Comparison of ENCODE assay signal across 1 cellular context in the genomic region with DNA sequence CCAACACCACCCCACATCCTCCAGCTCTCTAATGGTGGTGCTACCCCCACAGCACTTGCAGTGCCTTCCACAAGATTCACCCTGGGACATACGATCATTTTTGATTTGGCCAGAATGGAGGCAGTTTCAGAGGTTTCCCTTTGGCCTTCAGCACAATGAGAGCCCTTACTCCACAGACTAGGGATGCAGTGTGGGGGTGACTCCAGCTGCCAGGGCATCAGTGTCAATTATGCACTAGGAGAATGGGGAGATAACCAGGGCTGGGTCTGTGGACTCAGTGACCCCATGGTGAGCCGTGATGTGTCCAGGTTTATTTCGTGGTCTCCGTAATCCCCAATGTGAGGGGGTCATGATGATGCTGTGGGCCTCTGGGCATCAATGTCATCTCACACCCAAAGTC.
TF ChIP-seq lines count a peak whose summit lies in the region.

No MANE protein-coding gene starts in this region.

TF ChIP-seq in WTC11, 78 proteins besides CTCF, POLR2A, EP300 and RAD21 (continued from another document):
- TF ChIP-seq, protein P1, sequence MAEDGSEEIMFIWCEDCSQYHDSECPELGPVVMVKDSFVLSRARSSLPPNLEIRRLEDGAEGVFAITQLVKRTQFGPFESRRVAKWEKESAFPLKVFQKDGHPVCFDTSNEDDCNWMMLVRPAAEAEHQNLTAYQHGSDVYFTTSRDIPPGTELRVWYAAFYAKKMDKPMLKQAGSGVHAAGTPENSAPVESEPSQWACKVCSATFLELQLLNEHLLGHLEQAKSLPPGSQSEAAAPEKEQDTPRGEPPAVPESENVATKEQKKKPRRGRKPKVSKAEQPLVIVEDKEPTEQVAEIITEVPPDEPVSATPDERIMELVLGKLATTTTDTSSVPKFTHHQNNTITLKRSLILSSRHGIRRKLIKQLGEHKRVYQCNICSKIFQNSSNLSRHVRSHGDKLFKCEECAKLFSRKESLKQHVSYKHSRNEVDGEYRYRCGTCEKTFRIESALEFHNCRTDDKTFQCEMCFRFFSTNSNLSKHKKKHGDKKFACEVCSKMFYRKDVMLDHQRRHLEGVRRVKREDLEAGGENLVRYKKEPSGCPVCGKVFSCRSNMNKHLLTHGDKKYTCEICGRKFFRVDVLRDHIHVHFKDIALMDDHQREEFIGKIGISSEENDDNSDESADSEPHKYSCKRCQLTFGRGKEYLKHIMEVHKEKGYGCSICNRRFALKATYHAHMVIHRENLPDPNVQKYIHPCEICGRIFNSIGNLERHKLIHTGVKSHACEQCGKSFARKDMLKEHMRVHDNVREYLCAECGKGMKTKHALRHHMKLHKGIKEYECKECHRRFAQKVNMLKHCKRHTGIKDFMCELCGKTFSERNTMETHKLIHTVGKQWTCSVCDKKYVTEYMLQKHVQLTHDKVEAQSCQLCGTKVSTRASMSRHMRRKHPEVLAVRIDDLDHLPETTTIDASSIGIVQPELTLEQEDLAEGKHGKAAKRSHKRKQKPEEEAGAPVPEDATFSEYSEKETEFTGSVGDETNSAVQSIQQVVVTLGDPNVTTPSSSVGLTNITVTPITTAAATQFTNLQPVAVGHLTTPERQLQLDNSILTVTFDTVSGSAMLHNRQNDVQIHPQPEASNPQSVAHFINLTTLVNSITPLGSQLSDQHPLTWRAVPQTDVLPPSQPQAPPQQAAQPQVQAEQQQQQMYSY (CRISPR knock-in tag; IDR thresholded peaks at IDR 0.05), result no peak
- TF ChIP-seq, protein P2, sequence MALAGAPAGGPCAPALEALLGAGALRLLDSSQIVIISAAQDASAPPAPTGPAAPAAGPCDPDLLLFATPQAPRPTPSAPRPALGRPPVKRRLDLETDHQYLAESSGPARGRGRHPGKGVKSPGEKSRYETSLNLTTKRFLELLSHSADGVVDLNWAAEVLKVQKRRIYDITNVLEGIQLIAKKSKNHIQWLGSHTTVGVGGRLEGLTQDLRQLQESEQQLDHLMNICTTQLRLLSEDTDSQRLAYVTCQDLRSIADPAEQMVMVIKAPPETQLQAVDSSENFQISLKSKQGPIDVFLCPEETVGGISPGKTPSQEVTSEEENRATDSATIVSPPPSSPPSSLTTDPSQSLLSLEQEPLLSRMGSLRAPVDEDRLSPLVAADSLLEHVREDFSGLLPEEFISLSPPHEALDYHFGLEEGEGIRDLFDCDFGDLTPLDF (CRISPR knock-in tag; IDR thresholded peaks at IDR 0.05), result no peak
- no peak for TF ChIP-seq ETV6 (CRISPR knock-in tag; IDR thresholded peaks at IDR 0.05)
TF ChIP-seq in WTC11: peak in this region for 0.
